16 cellular contexts compared by ENCODE assay signal in genomic region chr11:118146554-118146953, GRCh38. TPM values are rescaled to one million over a fixed set of nuclear protein-coding genes. Genes with fewer than 3 reads are reported as not detected.
DNase-seq lines count a peak whose midpoint lies in the region; ATAC-seq and TF ChIP-seq lines count a peak whose summit lies in the region.
"Had no signal": no experiment of that assay in that cellular context is flagged by ENCODE, and none has a peak within 500 bp of the region (broad histone marks: within the 10 kb centered on the region; RNA-seq: fewer than 3 reads in every experiment).

No MANE protein-coding gene starts in this region.

- H3K9me3 Mint-ChIP-seq in activated CD8-positive, alpha-beta memory T cell treated with anti-CD3 and anti-CD28 coated beads, Interleukin-2, amount 10 ng/mL, durations not matched to agents 7 days and 5 days (ENCODE audit: low read depth) = no peaks in the 10 kb centered on the region
- no peaks in the 10 kb centered on the region for H3K9me3 Mint-ChIP-seq in IgD-negative memory B cell
- no peaks in the 10 kb centered on the region for H3K9me3 Mint-ChIP-seq in dendritic cell treated with granulocyte-macrophage colony-stimulating factor and Interleukin-4, amounts not matched to agents 40 ng/mL and 50 ng/mL, for 4 days
- H3K9me3 Mint-ChIP-seq in osteocyte (ENCODE audit: unreplicated experiment) = no peaks in the 10 kb centered on the region

- TF ChIP-seq CTCF in osteocyte (IDR thresholded peaks at IDR 0.05) = no peak

- CTCF ChIA-PET in activated CD8-positive, alpha-beta memory T cell treated with anti-CD3 and anti-CD28 coated beads, Interleukin-2, amount 10 ng/mL, durations not matched to agents 7 days and 5 days (lab: Charles Lee) = interaction anchor here (1.3 to 6.2 kb wide), 4 partner anchors 10 to 144 kb away, joined by 8 to 73 read pairs (median 30); no protein-coding TSS in a partner anchor

- DNase-seq in activated CD8-positive, alpha-beta memory T cell treated with anti-CD3 and anti-CD28 coated beads, Interleukin-2, amount 10 ng/mL, durations not matched to agents 7 days and 5 days = no peak
- DNase-seq in activated CD8-positive, alpha-beta memory T cell treated with anti-CD3 and anti-CD28 coated beads for 24 hours = no peak
- DNase-seq in osteocyte (ENCODE audit: extremely low spot score, unreplicated experiment) (no peak), SIG-M5 (lab: John Stamatoyannopoulos, UW) (no peak), NCI-H2171 treated with DMSO at 0.1 percent for 48 hours (lab: John Stamatoyannopoulos, UW) (no peak), NCI-H526 treated with DMSO at 0.1 percent for 48 hours (lab: John Stamatoyannopoulos, UW) (no peak)
- DNase-seq: DMS 273 treated with DMSO at 0.1 percent for 48 hours, KG1, NCI-H524, occipital lobe, tibial artery had no signal

- H3K27ac Mint-ChIP-seq in activated CD8-positive, alpha-beta memory T cell treated with anti-CD3 and anti-CD28 coated beads, Interleukin-2, amount 10 ng/mL, durations not matched to agents 7 days and 5 days = no peak overlapping the region
- H3K27ac Mint-ChIP-seq in IgD-negative memory B cell = no peak overlapping the region
- no peak overlapping the region for H3K27ac Mint-ChIP-seq in dendritic cell treated with granulocyte-macrophage colony-stimulating factor and Interleukin-4, amounts not matched to agents 40 ng/mL and 50 ng/mL, for 4 days
- H3K27ac Mint-ChIP-seq in osteocyte (ENCODE audit: unreplicated experiment) = no peak overlapping the region

- no peaks in the 10 kb centered on the region for H3K36me3 Mint-ChIP-seq in activated CD8-positive, alpha-beta memory T cell treated with anti-CD3 and anti-CD28 coated beads, Interleukin-2, amount 10 ng/mL, durations not matched to agents 7 days and 5 days
- H3K36me3 Mint-ChIP-seq in IgD-negative memory B cell (peaks cover 3% of the 10 kb centered on the region), osteocyte (ENCODE audit: unreplicated experiment) (no peaks in the 10 kb centered on the region)
- H3K36me3 Mint-ChIP-seq in dendritic cell treated with granulocyte-macrophage colony-stimulating factor and Interleukin-4, amounts not matched to agents 40 ng/mL and 50 ng/mL, for 4 days (ENCODE audit: low read depth) = no peaks in the 10 kb centered on the region

- H3K27me3 Mint-ChIP-seq in activated CD8-positive, alpha-beta memory T cell treated with anti-CD3 and anti-CD28 coated beads, Interleukin-2, amount 10 ng/mL, durations not matched to agents 7 days and 5 days = peaks cover 66% of the 10 kb centered on the region
- H3K27me3 Mint-ChIP-seq in IgD-negative memory B cell (peaks cover 45% of the 10 kb centered on the region), osteocyte (ENCODE audit: unreplicated experiment) (peaks cover 84% of the 10 kb centered on the region)
- peaks cover 37% of the 10 kb centered on the region for H3K27me3 Mint-ChIP-seq in dendritic cell treated with granulocyte-macrophage colony-stimulating factor and Interleukin-4, amounts not matched to agents 40 ng/mL and 50 ng/mL, for 4 days

- peak overlapping the region; percentile 64 for H3K4me3 Mint-ChIP-seq in activated CD8-positive, alpha-beta memory T cell treated with anti-CD3 and anti-CD28 coated beads, Interleukin-2, amount 10 ng/mL, durations not matched to agents 7 days and 5 days
- H3K4me3 Mint-ChIP-seq in IgD-negative memory B cell = peak overlapping the region; percentile 48 to 87 (median 70)
- H3K4me3 Mint-ChIP-seq in dendritic cell treated with granulocyte-macrophage colony-stimulating factor and Interleukin-4, amounts not matched to agents 40 ng/mL and 50 ng/mL, for 4 days = peak overlapping the region; percentile 78
- H3K4me3 Mint-ChIP-seq in osteocyte (ENCODE audit: unreplicated experiment) = peak overlapping the region; percentile 68

- H3K4me1 Mint-ChIP-seq in activated CD8-positive, alpha-beta memory T cell treated with anti-CD3 and anti-CD28 coated beads, Interleukin-2, amount 10 ng/mL, durations not matched to agents 7 days and 5 days = peaks cover 22% of the 10 kb centered on the region
- H3K4me1 Mint-ChIP-seq in IgD-negative memory B cell = peaks cover 0 to 4% (median 3%) of the 10 kb centered on the region in 3 donors
- peaks cover 37% of the 10 kb centered on the region for H3K4me1 Mint-ChIP-seq in dendritic cell treated with granulocyte-macrophage colony-stimulating factor and Interleukin-4, amounts not matched to agents 40 ng/mL and 50 ng/mL, for 4 days (ENCODE audit: low read depth)
- H3K4me1 Mint-ChIP-seq in osteocyte (ENCODE audit: unreplicated experiment) = peaks cover 3% of the 10 kb centered on the region

- no peak for ATAC-seq in activated CD8-positive, alpha-beta memory T cell treated with anti-CD3 and anti-CD28 coated beads, Interleukin-2, amount 10 ng/mL, durations not matched to agents 7 days and 5 days

- intact Hi-C loops in dendritic cell treated with granulocyte-macrophage colony-stimulating factor and Interleukin-4, amounts not matched to agents 40 ng/mL and 50 ng/mL, for 4 days (cut with micrococcal nuclease) = loop anchor here (5.0 to 10.0 kb wide), 2 partner anchors 36 to 322 kb away; partner anchors contain the start of gene FXYD2

RNA-seq across cellular contexts. Expression of gene SCN4B, which starts 6.1 kb away (rescaled TPM):
- under 1 TPM in 1 of 2 experiments, not detected in 1; 0.54 TPM for total RNA-seq in activated CD8-positive, alpha-beta memory T cell treated with anti-CD3 and anti-CD28 coated beads, Interleukin-2, amount 10 ng/mL, durations not matched to agents 7 days and 5 days
- polyA plus RNA-seq in IgD-negative memory B cell = not detected
- total RNA-seq in osteocyte = 0.08 TPM in 1 of 2 replicates, not detected in the other

RNA-seq across cellular contexts. Expression of gene SCN2B, which starts 29.9 kb away (rescaled TPM):
- total RNA-seq in activated CD8-positive, alpha-beta memory T cell treated with anti-CD3 and anti-CD28 coated beads, Interleukin-2, amount 10 ng/mL, durations not matched to agents 7 days and 5 days = not detected
- not detected for polyA plus RNA-seq in IgD-negative memory B cell
- total RNA-seq in osteocyte = not detected in 2 replicates
- total RNA-seq: A673 had no signal

RNA-seq across cellular contexts. Expression of gene SMIM35, which starts 59.8 kb away (rescaled TPM):
- total RNA-seq in activated CD8-positive, alpha-beta memory T cell treated with anti-CD3 and anti-CD28 coated beads, Interleukin-2, amount 10 ng/mL, durations not matched to agents 7 days and 5 days = 1 to 10 TPM; 3.2 to 4.0 TPM
- polyA plus RNA-seq in IgD-negative memory B cell = 0.38 TPM
- total RNA-seq in osteocyte = not detected in 2 replicates
- total RNA-seq: A673, ascending aorta, liver, occipital lobe had no signal
